In genomic region chr14:76753799-76754198, GRCh38 we compare ENCODE assay signal across 25 cellular contexts.
"Had no signal": no experiment of that assay in that cellular context is flagged by ENCODE, and none has a peak within 500 bp of the region (broad histone marks: within the 10 kb centered on the region; RNA-seq: fewer than 3 reads in every experiment).

No MANE protein-coding gene starts in this region.

- DNase-seq: activated CD4-positive, alpha-beta T cell treated with anti-CD3 and anti-CD28 coated beads, Interleukin-2, amount 50 U/mL, for 4 hours; activated CD4-positive, CD25-positive, alpha-beta regulatory T cell; activated CD8-positive, alpha-beta T cell treated with anti-CD3 and anti-CD28 coated beads, Interleukin-2, amount 10 ng/mL, durations not matched to agents 7 days and 5 days; activated effector memory CD4-positive, alpha-beta T cell treated with Interleukin-2 at 50 U/mL for 16 hours; activated naive CD4-positive, alpha-beta T cell; activated T-cell treated with anti-CD3 and anti-CD28 coated beads, Interleukin-2, amount 50 U/mL, for 24 hours; aorta; central memory CD4-positive, alpha-beta T cell; Kasumi-1; KBM-7; NCI-H1105; NCI-H1436; NCI-H1694 treated with DMSO at 0.1 percent for 48 hours; NCI-H2029 treated with DMSO at 0.1 percent for 48 hours; NCI-H345; NCI-H510A; NCI-H526 treated with DMSO at 0.1 percent for 48 hours; NCI-H82; NK-92 treated with Interleukin-12 subunit alpha and Interleukin-12 subunit beta, amount 100 ng/mL, for 24 hours; OCI-M1; SHP77 treated with DMSO at 0.1 percent for 48 hours; T-cell; T-helper 2 cell; T1000 had no signal

- ATAC-seq: activated CD8-positive, alpha-beta T cell treated with anti-CD3 and anti-CD28 coated beads, Interleukin-2, amount 10 ng/mL, durations not matched to agents 7 days and 5 days; Panc1; T-cell had no signal
